ENCODE assay signal across 7 cellular contexts in genomic region chr1:153494976-153495535, GRCh38.
A peak's percentile ranks its signal among the peaks of the same experiment; 100 is the strongest.
DNase-seq lines count a peak whose midpoint lies in the region; ATAC-seq, FAIRE-seq and TF ChIP-seq lines count a peak whose summit lies in the region.

No MANE protein-coding gene starts in this region.

- DNase-seq in GM19239 (ENCODE audit: insufficient read length, low spot score) (peak; percentile 36), NCI-H2171 treated with DMSO at 0.1 percent for 48 hours (lab: John Stamatoyannopoulos, UW) (peak; percentile 78), WERI-Rb-1 (peak; percentile 99), T47D (ENCODE audit: low read depth in 1 of 2, low spot score in 1 of 2) (peak; percentile 41 to 71), islet precursor cell (peak; percentile 92)
- DNase-seq in stimulated activated CD4-positive, alpha-beta T cell treated with anti-CD3 and anti-CD28 coated beads, Interleukin-2, amount 100 ng/mL, for 4 hours (ENCODE audit: low read depth), result peak; percentile 63

- peak; percentile 70 for FAIRE-seq in GM19239 (lab: Jason Lieb, UNC)

- no peak overlapping the region for H3K4me3 ChIP-seq in WERI-Rb-1 (ENCODE audit: low read depth, low read length)

- in situ Hi-C loops in T47D (cut with HindIII; ENCODE audit: low pct_unique_long_range_greater_than_20kb, low sequenced_read_pairs), result no loop called here

- H3K9me3 ChIP-seq in WERI-Rb-1 (ENCODE audit: severe bottlenecking), result no peaks in the 10 kb centered on the region

- H3K36me3 ChIP-seq in WERI-Rb-1, result no peaks in the 10 kb centered on the region

- no peaks in the 10 kb centered on the region for H3K27me3 ChIP-seq in WERI-Rb-1 (ENCODE audit: insufficient read depth, low read depth, severe bottlenecking)

- peak; percentile 96 for TF ChIP-seq CTCF in WERI-Rb-1 (IDR thresholded peaks at IDR 0.05; ENCODE audit: low read depth, low read length)

- ATAC-seq in GM21447 (IDR thresholded peaks at IDR 0.05; ENCODE audit: unreplicated experiment), result no peak

- H3K27ac ChIP-seq in WERI-Rb-1, result no peak overlapping the region

Comparison
In these comparisons a context has a peak if more than half of its experiments do, and no peak if none do; other contexts are left out.
1. DNase-seq: peak in every context shown above with its lines; median percentile 99 in WERI-Rb-1; 92 in islet precursor cell; 78 in NCI-H2171 treated with DMSO at 0.1 percent for 48 hours; 63 in stimulated activated CD4-positive, alpha-beta T cell treated with anti-CD3 and anti-CD28 coated beads, Interleukin-2, amount 100 ng/mL, for 4 hours; 56 in T47D; 36 in GM19239.